Comparison of ENCODE assay signal across 16 cellular contexts in the genomic region with DNA sequence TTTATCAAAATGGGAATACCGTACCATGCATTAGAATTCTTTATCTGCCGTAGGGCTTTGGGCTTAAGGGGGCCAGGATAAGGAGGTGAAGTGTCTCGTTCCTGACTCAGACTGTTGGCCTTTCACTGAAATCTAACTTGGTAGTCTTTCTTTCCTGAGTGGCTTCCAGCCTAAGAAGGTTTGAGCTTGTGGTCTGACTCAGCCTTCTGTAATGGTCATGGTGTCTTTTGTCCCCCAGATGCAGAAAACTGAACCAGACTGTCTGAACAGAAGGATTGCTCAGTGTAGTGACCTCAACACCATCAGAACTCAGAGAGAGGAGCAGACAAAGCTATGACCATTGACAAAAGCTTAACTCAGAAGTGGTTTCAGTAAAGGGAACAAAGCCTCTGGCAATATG. TPM values are rescaled to one million over a fixed set of nuclear protein-coding genes. Genes with fewer than 3 reads are reported as not detected.
DNase-seq lines count a peak whose midpoint lies in the region; ATAC-seq, FAIRE-seq and TF ChIP-seq lines count a peak whose summit lies in the region.
"Had no signal": no experiment of that assay in that cellular context is flagged by ENCODE, and none has a peak within 500 bp of the region (broad histone marks: within the 10 kb centered on the region; RNA-seq: fewer than 3 reads in every experiment).

No MANE protein-coding gene starts in this region.

- no peak overlapping the region for H3K27ac Mint-ChIP-seq in effector memory CD8-positive, alpha-beta T cell
- H3K27ac Mint-ChIP-seq: activated CD8-positive, alpha-beta T cell treated with anti-CD3 and anti-CD28 coated beads, Interleukin-2, amount 10 ng/mL, durations not matched to agents 7 days and 5 days; naive thymus-derived CD8-positive, alpha-beta T cell had no signal

- no peaks in the 10 kb centered on the region for H3K9me3 Mint-ChIP-seq in effector memory CD8-positive, alpha-beta T cell
- H3K9me3 Mint-ChIP-seq: naive thymus-derived CD8-positive, alpha-beta T cell had no signal

- dilution Hi-C loops in endothelial cell of umbilical vein (cut with MboI; ENCODE audit: extremely low pct_ligation_motif_present, low sequenced_read_pairs): no loop called here

- H3K4me3 Mint-ChIP-seq in effector memory CD8-positive, alpha-beta T cell: no peak overlapping the region
- H3K4me3 Mint-ChIP-seq: activated CD8-positive, alpha-beta T cell treated with anti-CD3 and anti-CD28 coated beads, Interleukin-2, amount 10 ng/mL, durations not matched to agents 7 days and 5 days; naive thymus-derived CD8-positive, alpha-beta T cell had no signal

- DNase-seq in EH (ENCODE audit: low read depth) (peak; percentile 95), RPMI7951 (ENCODE audit: low read depth) (peak; percentile 95), endothelial cell of umbilical vein (ENCODE audit: low read depth, low spot score) (no peak), mesenchymal stem cell (peak; percentile 87), NCI-H2107 (lab: John Stamatoyannopoulos, UW) (no peak)
- no peak for DNase-seq in effector memory CD8-positive, alpha-beta T cell
- DNase-seq: activated CD8-positive, alpha-beta T cell treated with anti-CD3 and anti-CD28 coated beads, Interleukin-2, amount 10 ng/mL, durations not matched to agents 7 days and 5 days; activated effector memory CD4-positive, alpha-beta T cell treated with Interleukin-2 at 50 U/mL for 16 hours; naive thymus-derived CD8-positive, alpha-beta T cell; NCI-H1417 treated with DMSO at 0.1 percent for 48 hours; NCI-H446 had no signal

- TF ChIP-seq CTCF in endothelial cell of umbilical vein (IDR thresholded peaks at IDR 0.05; ENCODE audit: extremely low read depth in 1 of 2, insufficient read depth in 1 of 2, low read depth in 1 of 2, low read length in 2 of 2): no peak

- H2AFZ ChIP-seq in endothelial cell of umbilical vein (ENCODE audit: low read depth, low read length) (no peak overlapping the region), mesenchymal stem cell (ENCODE audit: low read depth, low read length) (no peak overlapping the region)

- H3K4me1 ChIP-seq in endothelial cell of umbilical vein (ENCODE audit: control insufficient read depth, extremely low read depth, insufficient read depth, low read length) (no peaks in the 10 kb centered on the region), mesenchymal stem cell (ENCODE audit: control insufficient read depth, insufficient read depth, low read depth, low read length) (peaks cover 2% of the 10 kb centered on the region)
- H3K4me1 ChIP-seq: breast epithelium had no signal

- FAIRE-seq in endothelial cell of umbilical vein (lab: Jason Lieb, UNC): no peak

- H3K27ac ChIP-seq in endothelial cell of umbilical vein (ENCODE audit: insufficient read depth, low read depth, low read length) (no peak overlapping the region), mesenchymal stem cell (ENCODE audit: low read length, poor library complexity, severe bottlenecking) (peak overlapping the region; percentile 8)
- H3K27ac ChIP-seq: breast epithelium, C4-2B, thoracic aorta had no signal

- H3K23ac ChIP-seq in mesenchymal stem cell (ENCODE audit: low read length in 2 of 2): no peak overlapping the region

- no TSS peak for BruUV-seq in endothelial cell of umbilical vein (replicated peaks; lab: Mats Ljungman, UMichigan)

- H3K18ac ChIP-seq in mesenchymal stem cell (ENCODE audit: low read depth in 1 of 2, low read length in 2 of 2): peak overlapping the region in 1 of 2 experiments; percentile 61

- H2BK15ac ChIP-seq in mesenchymal stem cell (ENCODE audit: low read depth, poor library complexity, severe bottlenecking): no peak overlapping the region

- H3K9ac ChIP-seq in endothelial cell of umbilical vein (replicated peaks; ENCODE audit: extremely low read depth, insufficient read depth, low read length): no peak overlapping the region
- H3K9ac ChIP-seq in mesenchymal stem cell (ENCODE audit: low read length): no peak overlapping the region

- 23% methylated on average over 3 of the region's 3 CpGs for WGBS in mesenchymal stem cell

- no peak overlapping the region for H2BK120ac ChIP-seq in mesenchymal stem cell (ENCODE audit: low read depth, low read length)

- no peaks in the 10 kb centered on the region for H3K79me1 ChIP-seq in mesenchymal stem cell (replicated peaks; ENCODE audit: low read length, poor library complexity, severe bottlenecking)

- H3K4me1 Mint-ChIP-seq in effector memory CD8-positive, alpha-beta T cell (ENCODE audit: low read depth in 2 of 2): peaks cover 0 to 3% of the 10 kb centered on the region in 2 donors

- no peak for TF ChIP-seq POLR2A in endothelial cell of umbilical vein (IDR thresholded peaks at IDR 0.05; ENCODE audit: low read depth, low read length)

- H3K27me3 Mint-ChIP-seq in effector memory CD8-positive, alpha-beta T cell: peaks cover 0 to 10% of the 10 kb centered on the region in 2 donors

- no peak overlapping the region for H3K14ac ChIP-seq in mesenchymal stem cell (ENCODE audit: low read length in 2 of 2)

- H3K36me3 Mint-ChIP-seq in effector memory CD8-positive, alpha-beta T cell (ENCODE audit: insufficient read depth): no peaks in the 10 kb centered on the region
- H3K36me3 Mint-ChIP-seq: naive thymus-derived CD8-positive, alpha-beta T cell had no signal

- H2BK12ac ChIP-seq in mesenchymal stem cell (ENCODE audit: low read length in 2 of 2): no peak overlapping the region

- H3K36me3 ChIP-seq in endothelial cell of umbilical vein (ENCODE audit: control insufficient read depth in 2 of 2, extremely low read depth in 1 of 2, insufficient read depth in 2 of 2, low read length in 2 of 2): no peaks in the 10 kb centered on the region
- H3K36me3 ChIP-seq in mesenchymal stem cell (ENCODE audit: control insufficient read depth in 1 of 2, insufficient read depth in 2 of 2, low read depth in 1 of 2, low read length in 2 of 2): no peaks in the 10 kb centered on the region
- H3K36me3 ChIP-seq: breast epithelium, thoracic aorta had no signal

- H3K9me1 ChIP-seq in endothelial cell of umbilical vein (replicated peaks; ENCODE audit: control insufficient read depth, extremely low read depth, insufficient read depth, low read length): no peaks in the 10 kb centered on the region

- no peak overlapping the region for H3K4me2 ChIP-seq in endothelial cell of umbilical vein (ENCODE audit: insufficient read depth, low read length)
- no peak overlapping the region for H3K4me2 ChIP-seq in mesenchymal stem cell (ENCODE audit: low read length, poor library complexity, severe bottlenecking)

- H3K4ac ChIP-seq in mesenchymal stem cell (ENCODE audit: low read depth in 1 of 2, low read length in 2 of 2): no peak overlapping the region

- H4K20me1 ChIP-seq in endothelial cell of umbilical vein (replicated peaks; ENCODE audit: control insufficient read depth, extremely low read depth, insufficient read depth, low read length): no peaks in the 10 kb centered on the region

- CTCF ChIA-PET in endothelial cell of umbilical vein (lab: Charles Lee): interaction anchor here (1.5 kb wide), 1 partner anchor 34 kb away, joined by 3 read pairs; no protein-coding TSS in a partner anchor

- H3K27me3 ChIP-seq in endothelial cell of umbilical vein (ENCODE audit: control insufficient read depth in 2 of 2, insufficient read depth in 2 of 2, low read length in 2 of 2) (no peaks in the 10 kb centered on the region), mesenchymal stem cell (ENCODE audit: control insufficient read depth in 1 of 2, insufficient read depth in 1 of 2, low read length in 2 of 2) (no peaks in the 10 kb centered on the region)
- H3K27me3 ChIP-seq: breast epithelium had no signal

- H2BK5ac ChIP-seq in mesenchymal stem cell (ENCODE audit: low read depth, low read length, poor library complexity, severe bottlenecking): no peak overlapping the region

- intact Hi-C loops in endothelial cell of umbilical vein (cut with micrococcal nuclease): no loop called here

- ATAC-seq in HG03378 (IDR thresholded peaks at IDR 0.05; ENCODE audit: unreplicated experiment): no peak
- no peak for ATAC-seq in effector memory CD8-positive, alpha-beta T cell (replicated peaks)
- ATAC-seq in HG03039 (IDR thresholded peaks at IDR 0.05; ENCODE audit: unreplicated experiment): no peak
- ATAC-seq: activated CD8-positive, alpha-beta T cell treated with anti-CD3 and anti-CD28 coated beads, Interleukin-2, amount 10 ng/mL, durations not matched to agents 7 days and 5 days; naive thymus-derived CD8-positive, alpha-beta T cell had no signal

- POLR2A ChIA-PET in endothelial cell of umbilical vein (lab: Charles Lee): no interaction called here

- H3K9me3 ChIP-seq in endothelial cell of umbilical vein (replicated peaks; ENCODE audit: control insufficient read depth, insufficient read depth, low read length) (no peaks in the 10 kb centered on the region), mesenchymal stem cell (ENCODE audit: control insufficient read depth, low read length) (no peaks in the 10 kb centered on the region)
- H3K9me3 ChIP-seq: breast epithelium, thoracic aorta had no signal

- H3K79me2 ChIP-seq in endothelial cell of umbilical vein (ENCODE audit: control insufficient read depth, insufficient read depth, low read length): no peaks in the 10 kb centered on the region

- H3K4me3 ChIP-seq in endothelial cell of umbilical vein (replicated peaks in 1 of 3; ENCODE audit: insufficient read depth in 1 of 3, low read depth in 1 of 3, low read length in 3 of 3) (no peak overlapping the region), mesenchymal stem cell (ENCODE audit: insufficient read depth in 1 of 2, low read depth in 1 of 2, low read length in 2 of 2) (no peak overlapping the region)
- H3K4me3 ChIP-seq: breast epithelium, thoracic aorta had no signal

- H4K8ac ChIP-seq in mesenchymal stem cell (ENCODE audit: low read length): no peak overlapping the region

- no peak overlapping the region for H4K91ac ChIP-seq in mesenchymal stem cell (ENCODE audit: low read length)

- H2AK5ac ChIP-seq in mesenchymal stem cell (ENCODE audit: low read length, severe bottlenecking): no peak overlapping the region

TF ChIP-seq in endothelial cell of umbilical vein, 7 proteins besides CTCF, POLR2A, EP300 and RAD21:
- peak; percentile 30 for TF ChIP-seq FOS (IDR thresholded peaks at IDR 0.05; ENCODE audit: borderline replicate concordance, insufficient read depth, low read length)
- TF ChIP-seq POLR2AphosphoS5 (IDR thresholded peaks at IDR 0.05; ENCODE audit: insufficient read depth, low read depth, low read length): no peak
TF ChIP-seq in endothelial cell of umbilical vein: peak in this region for 1.

RNA-seq across cellular contexts. Expression of gene WNT2, which starts 39.5 kb away (rescaled TPM):
- not detected in 2 replicates for total RNA-seq in RPMI7951 (2014; rRNA removed; shearing (Covaris generic))
- total RNA-seq in endothelial cell of umbilical vein: not detected in 2 replicates
- not detected in 2 replicates for polyA plus RNA-seq in endothelial cell of umbilical vein
- polyA plus RNA-seq in endothelial cell of umbilical vein (2011; cell fraction: cytosol; rRNA removed): not detected in 2 replicates
- polyA plus RNA-seq in endothelial cell of umbilical vein (2011; cell fraction: nucleus; rRNA removed): not detected in 2 replicates
- polyA plus RNA-seq in endothelial cell of umbilical vein (2012): not detected in 2 replicates
- polyA minus RNA-seq in endothelial cell of umbilical vein: not detected in 2 replicates
- not detected for polyA minus RNA-seq in endothelial cell of umbilical vein (2011; cell fraction: cytosol; rRNA and poly(A)+ RNA removed)
- polyA minus RNA-seq in endothelial cell of umbilical vein (2011; cell fraction: nucleus; rRNA and poly(A)+ RNA removed): not detected in 2 replicates
- 0.15 TPM for polyA plus RNA-seq in mesenchymal stem cell (2013, experiment 1 of 2)
- polyA plus RNA-seq in mesenchymal stem cell (2013, experiment 2 of 2): 0.21 TPM
- total RNA-seq: activated CD8-positive, alpha-beta T cell treated with anti-CD3 and anti-CD28 coated beads, Interleukin-2, amount 10 ng/mL, durations not matched to agents 7 days and 5 days; naive thymus-derived CD8-positive, alpha-beta T cell had no signal
- polyA plus RNA-seq: naive thymus-derived CD8-positive, alpha-beta T cell had no signal

Comparison
In these comparisons a context has a peak if more than half of its experiments do, and no peak if none do; other contexts are left out.
1. DNase-seq: peak in EH (single experiment), RPMI7951 (single experiment) and mesenchymal stem cell (single experiment); none in endothelial cell of umbilical vein (single experiment), NCI-H2107 (single experiment) and effector memory CD8-positive, alpha-beta T cell (0 of 3).